ENCODE assay signal across 1 cellular context in the genomic region with DNA sequence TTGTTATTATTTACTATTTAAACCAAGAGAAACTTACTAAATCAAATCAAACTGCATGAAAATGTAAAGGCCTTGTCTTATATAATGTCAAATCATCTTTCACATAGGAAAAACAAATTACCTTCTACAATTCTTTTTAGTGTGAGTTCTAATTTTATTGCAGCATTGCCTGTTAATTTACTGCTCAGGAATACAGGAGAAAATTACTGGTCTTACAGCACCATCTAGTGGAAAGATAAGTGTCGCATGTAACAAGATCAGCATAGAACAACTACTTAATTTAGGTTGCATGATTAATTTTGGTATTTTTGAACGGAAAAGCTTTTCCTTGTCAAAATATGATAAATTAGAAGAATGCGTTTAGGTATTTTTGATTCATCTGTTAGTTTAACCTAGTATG.
TF ChIP-seq lines count a peak whose summit lies in the region.

No MANE protein-coding gene starts in this region.

TF ChIP-seq in HEK293, 187 proteins besides CTCF, POLR2A, EP300 and RAD21 (continued from another document):
- TF ChIP-seq, protein P1, sequence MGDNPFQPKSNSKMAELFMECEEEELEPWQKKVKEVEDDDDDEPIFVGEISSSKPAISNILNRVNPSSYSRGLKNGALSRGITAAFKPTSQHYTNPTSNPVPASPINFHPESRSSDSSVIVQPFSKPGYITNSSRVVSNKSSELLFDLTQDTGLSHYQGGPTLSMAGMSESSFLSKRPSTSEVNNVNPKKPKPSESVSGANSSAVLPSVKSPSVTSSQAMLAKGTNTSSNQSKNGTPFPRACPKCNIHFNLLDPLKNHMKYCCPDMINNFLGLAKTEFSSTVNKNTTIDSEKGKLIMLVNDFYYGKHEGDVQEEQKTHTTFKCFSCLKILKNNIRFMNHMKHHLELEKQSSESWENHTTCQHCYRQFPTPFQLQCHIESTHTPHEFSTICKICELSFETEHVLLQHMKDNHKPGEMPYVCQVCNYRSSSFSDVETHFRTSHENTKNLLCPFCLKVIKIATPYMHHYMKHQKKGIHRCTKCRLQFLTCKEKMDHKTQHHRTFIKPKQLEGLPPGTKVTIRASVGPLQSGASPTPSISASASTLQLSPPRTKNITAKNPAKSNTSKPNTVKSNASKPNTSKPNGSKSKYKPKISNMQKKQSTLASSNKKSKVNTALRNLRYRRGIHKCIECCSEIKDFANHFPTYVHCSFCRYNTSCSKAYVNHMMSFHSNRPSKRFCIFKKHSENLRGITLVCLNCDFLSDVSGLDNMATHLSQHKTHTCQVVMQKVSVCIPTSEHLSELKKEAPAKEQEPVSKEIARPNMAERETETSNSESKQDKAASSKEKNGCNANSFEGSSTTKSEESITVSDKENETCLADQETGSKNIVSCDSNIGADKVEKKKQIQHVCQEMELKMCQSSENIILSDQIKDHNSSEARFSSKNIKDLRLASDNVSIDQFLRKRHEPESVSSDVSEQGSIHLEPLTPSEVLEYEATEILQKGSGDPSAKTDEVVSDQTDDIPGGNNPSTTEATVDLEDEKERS (tag by site-specific recombination; IDR thresholded peaks at IDR 0.05), result no peak
- TF ChIP-seq ZEB2 (tag by site-specific recombination; IDR thresholded peaks at IDR 0.05) (no peak), ZNF664 (tag by site-specific recombination; IDR thresholded peaks at IDR 0.05) (0 out of 2 replicates have a peak, but pooled peaks have one; percentile 10), ZNF239 (tag by site-specific recombination; IDR thresholded peaks at IDR 0.05) (no peak), ZFP37 (tag by site-specific recombination; IDR thresholded peaks at IDR 0.05) (no peak), ZNF23 (tag by site-specific recombination; IDR thresholded peaks at IDR 0.05; ENCODE audit: borderline replicate concordance) (no peak), ZNF521 (tag by site-specific recombination; IDR thresholded peaks at IDR 0.05) (no peak), BCL11B (tag by site-specific recombination; IDR thresholded peaks at IDR 0.05; ENCODE audit: low read depth) (no peak)
- TF ChIP-seq, protein P2, sequence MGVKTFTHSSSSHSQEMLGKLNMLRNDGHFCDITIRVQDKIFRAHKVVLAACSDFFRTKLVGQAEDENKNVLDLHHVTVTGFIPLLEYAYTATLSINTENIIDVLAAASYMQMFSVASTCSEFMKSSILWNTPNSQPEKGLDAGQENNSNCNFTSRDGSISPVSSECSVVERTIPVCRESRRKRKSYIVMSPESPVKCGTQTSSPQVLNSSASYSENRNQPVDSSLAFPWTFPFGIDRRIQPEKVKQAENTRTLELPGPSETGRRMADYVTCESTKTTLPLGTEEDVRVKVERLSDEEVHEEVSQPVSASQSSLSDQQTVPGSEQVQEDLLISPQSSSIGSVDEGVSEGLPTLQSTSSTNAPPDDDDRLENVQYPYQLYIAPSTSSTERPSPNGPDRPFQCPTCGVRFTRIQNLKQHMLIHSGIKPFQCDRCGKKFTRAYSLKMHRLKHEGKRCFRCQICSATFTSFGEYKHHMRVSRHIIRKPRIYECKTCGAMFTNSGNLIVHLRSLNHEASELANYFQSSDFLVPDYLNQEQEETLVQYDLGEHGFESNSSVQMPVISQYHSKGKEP (tag by site-specific recombination; IDR thresholded peaks at IDR 0.05), result peak; percentile 6; the same call in 1 of the 2 replicates
